In genomic region chr6:42627674-42628073, GRCh38 we compare ENCODE assay signal across 15 cellular contexts.
DNase-seq lines count a peak whose midpoint lies in the region; ATAC-seq and TF ChIP-seq lines count a peak whose summit lies in the region.
"Had no signal": no experiment of that assay in that cellular context is flagged by ENCODE, and none has a peak within 500 bp of the region (broad histone marks: within the 10 kb centered on the region; RNA-seq: fewer than 3 reads in every experiment).

No MANE protein-coding gene starts in this region.

- no peak for TF ChIP-seq CTCF in nephron (IDR thresholded peaks at IDR 0.05; ENCODE audit: unreplicated experiment in 3 of 3)

- no peak for ATAC-seq in effector memory CD8-positive, alpha-beta T cell (replicated peaks)
- ATAC-seq in HG03196 (IDR thresholded peaks at IDR 0.05; ENCODE audit: unreplicated experiment) (no peak), GM21528 (IDR thresholded peaks at IDR 0.05; ENCODE audit: low FRiP score, unreplicated experiment) (no peak), GM19452 (IDR thresholded peaks at IDR 0.05; ENCODE audit: unreplicated experiment) (no peak)

- H3K27me3 Mint-ChIP-seq in T-helper 2 cell treated with Interferon-gamma antibody and Interleukin-4, amounts not matched to agents 5 μg/mL and 100 μg/mL, for 36 hours (ENCODE audit: low read depth) = no peaks in the 10 kb centered on the region
- no peaks in the 10 kb centered on the region for H3K27me3 Mint-ChIP-seq in effector memory CD8-positive, alpha-beta T cell
- no peaks in the 10 kb centered on the region for H3K27me3 Mint-ChIP-seq in nephron (ENCODE audit: low read depth)

- peak overlapping the region; percentile 39 for H3K27ac Mint-ChIP-seq in T-helper 2 cell treated with Interferon-gamma antibody and Interleukin-4, amounts not matched to agents 5 μg/mL and 100 μg/mL, for 36 hours
- peak overlapping the region; percentile 44 to 85 for H3K27ac Mint-ChIP-seq in effector memory CD8-positive, alpha-beta T cell
- H3K27ac Mint-ChIP-seq in nephron = peak overlapping the region; percentile 36 to 82 (median 51)

- H3K36me3 Mint-ChIP-seq in T-helper 2 cell treated with Interferon-gamma antibody and Interleukin-4, amounts not matched to agents 5 μg/mL and 100 μg/mL, for 36 hours (ENCODE audit: low read depth) = peaks cover 45% of the 10 kb centered on the region
- H3K36me3 Mint-ChIP-seq in effector memory CD8-positive, alpha-beta T cell (ENCODE audit: insufficient read depth) = peaks cover 56% of the 10 kb centered on the region
- H3K36me3 Mint-ChIP-seq in nephron (ENCODE audit: low read depth) = peaks cover 57% of the 10 kb centered on the region

- peaks cover 7% of the 10 kb centered on the region for H3K4me1 Mint-ChIP-seq in T-helper 2 cell treated with Interferon-gamma antibody and Interleukin-4, amounts not matched to agents 5 μg/mL and 100 μg/mL, for 36 hours (ENCODE audit: low read depth)
- H3K4me1 Mint-ChIP-seq in effector memory CD8-positive, alpha-beta T cell (ENCODE audit: low read depth in 2 of 2) = peaks cover 9 to 19% of the 10 kb centered on the region in 2 donors
- peaks cover 7% of the 10 kb centered on the region for H3K4me1 Mint-ChIP-seq in nephron

- no peak overlapping the region for H3K4me3 Mint-ChIP-seq in T-helper 2 cell treated with Interferon-gamma antibody and Interleukin-4, amounts not matched to agents 5 μg/mL and 100 μg/mL, for 36 hours
- no peak overlapping the region for H3K4me3 Mint-ChIP-seq in effector memory CD8-positive, alpha-beta T cell
- H3K4me3 Mint-ChIP-seq in nephron = no peak overlapping the region

- no peak for DNase-seq in T-helper 2 cell treated with Interferon-gamma antibody and Interleukin-4, amounts not matched to agents 5 μg/mL and 100 μg/mL, for 36 hours (ENCODE audit: low spot score)
- DNase-seq in T-helper 2 cell (no peak), M059J (ENCODE audit: low read depth) (peak; percentile 42)
- DNase-seq in effector memory CD8-positive, alpha-beta T cell = no peak
- DNase-seq: 8988T; activated CD4-positive, alpha-beta T cell treated with anti-CD3 and anti-CD28 coated beads, Interleukin-2, amount 50 U/mL, for 4 hours; cerebellar nuclear complex; DMS153; effector memory CD4-positive, alpha-beta T cell; NCI-H2029; testis had no signal

- no peaks in the 10 kb centered on the region for H3K9me3 Mint-ChIP-seq in T-helper 2 cell treated with Interferon-gamma antibody and Interleukin-4, amounts not matched to agents 5 μg/mL and 100 μg/mL, for 36 hours
- no peaks in the 10 kb centered on the region for H3K9me3 Mint-ChIP-seq in effector memory CD8-positive, alpha-beta T cell
- no peaks in the 10 kb centered on the region for H3K9me3 Mint-ChIP-seq in nephron
